Comparison of ENCODE assay signal across 8 cellular contexts in genomic region chr2:85353876-85354285, GRCh38. TPM values are rescaled to one million over a fixed set of nuclear protein-coding genes. Genes with fewer than 3 reads are reported as not detected.
DNase-seq lines count a peak whose midpoint lies in the region; ATAC-seq and TF ChIP-seq lines count a peak whose summit lies in the region.

No MANE protein-coding gene starts in this region.

- peak overlapping the region; percentile 89 for H3K9ac ChIP-seq in PC-3 (ENCODE audit: low read length)
- H3K9ac ChIP-seq in mammary epithelial cell (ENCODE audit: insufficient read depth, low read length) = peak overlapping the region; percentile 72

- H3K36me3 ChIP-seq in H7 (replicated peaks; ENCODE audit: control insufficient read depth, insufficient read depth, low read length) = peaks cover 12% of the 10 kb centered on the region
- H3K36me3 ChIP-seq in PC-3 (ENCODE audit: low read depth, low read length) = peaks cover 26% of the 10 kb centered on the region
- H3K36me3 ChIP-seq in mammary epithelial cell (ENCODE audit: insufficient read depth, low read length) = peaks cover 14% of the 10 kb centered on the region
- H3K36me3 ChIP-seq in kidney epithelial cell (ENCODE audit: control insufficient read depth, insufficient read depth, low read length) = peaks cover 1% of the 10 kb centered on the region

- H3K4me1 Mint-ChIP-seq in Calu3 (ENCODE audit: low read depth, unreplicated experiment) = no peaks in the 10 kb centered on the region

- H3K4me2 ChIP-seq in PC-3 (ENCODE audit: low read length) = peak overlapping the region; percentile 93
- H3K4me2 ChIP-seq in mammary epithelial cell (ENCODE audit: insufficient read depth, low read depth, low read length) = peak overlapping the region; percentile 92

- CTCF ChIA-PET in Calu3 (lab: Charles Lee) (interaction anchor here (1.5 kb wide), 1 partner anchor 26 kb away, joined by 6 read pairs; the partner anchor contains the start of gene TGOLN2), PC-3 (lab: Charles Lee) (interaction anchor here (0.6 kb wide), 1 partner anchor 242 kb away, joined by 3 read pairs; the partner anchor contains the start of gene RNF181), mammary epithelial cell (lab: Charles Lee; ENCODE audit: low non-redundant PET) (interaction anchor here (0.5 to 0.6 kb wide), 2 partner anchors 26 to 200 kb away, joined by 3 to 5 read pairs; partner anchors contain the start of gene TGOLN2), GM10248 (lab: Yijun Ruan, JAX) (interaction anchor here (1.2 to 2.0 kb wide), 3 partner anchors 12 to 26 kb away, joined by 3 to 8 read pairs (median 7); partner anchors contain the start of gene TGOLN2)

- H2AFZ ChIP-seq in PC-3 (ENCODE audit: low read length) = peak overlapping the region; percentile 44
- H2AFZ ChIP-seq in mammary epithelial cell (ENCODE audit: low read depth, low read length) = peak overlapping the region; percentile 78

- no peaks in the 10 kb centered on the region for H3K9me3 Mint-ChIP-seq in Calu3 (ENCODE audit: low read depth, unreplicated experiment)

- H3K4me1 ChIP-seq in PC-3 (ENCODE audit: insufficient read depth, low read length) (peaks cover 32% of the 10 kb centered on the region), mammary epithelial cell (ENCODE audit: insufficient read depth, low read length) (peaks cover 11% of the 10 kb centered on the region)

- dilution Hi-C loops in mammary epithelial cell (cut with HindIII; ENCODE audit: low sequenced_read_pairs) = no loop called here

- in situ Hi-C loops in mammary epithelial cell (cut with MboI; ENCODE audit: low sequenced_read_pairs in 2 of 2) = no loop called here

- no peaks in the 10 kb centered on the region for H3K27me3 ChIP-seq in H7 (ENCODE audit: control insufficient read depth, insufficient read depth, low read length)
- no peaks in the 10 kb centered on the region for H3K27me3 ChIP-seq in PC-3 (ENCODE audit: low read length)
- no peaks in the 10 kb centered on the region for H3K27me3 ChIP-seq in mammary epithelial cell (ENCODE audit: insufficient read depth, low read length)
- no peaks in the 10 kb centered on the region for H3K27me3 ChIP-seq in kidney epithelial cell (ENCODE audit: control insufficient read depth, insufficient read depth, low read length)

- under 1% methylated on average over 13 of the region's 16 CpGs for WGBS in mammary epithelial cell (ENCODE audit: low coverage, missing lambda C conversion rate)

- H3K4me3 Mint-ChIP-seq in Calu3 (ENCODE audit: low read depth, unreplicated experiment) = peak overlapping the region; percentile 96

- TSS peak; percentile 76 for BruUV-seq in Calu3 (replicated peaks; lab: Mats Ljungman, UMichigan)
- BruUV-seq in PC-3 (replicated peaks; lab: Mats Ljungman, UMichigan) = TSS peak; percentile 77
- BruUV-seq in mammary epithelial cell (replicated peaks; lab: Mats Ljungman, UMichigan) = TSS peak; percentile 78

- TF ChIP-seq CTCF in Calu3 (IDR thresholded peaks at IDR 0.05; ENCODE audit: unreplicated experiment) (no peak), PC-3 (conservative IDR thresholded peaks at IDR 0.05; ENCODE audit: low read depth, low read length) (no peak), mammary epithelial cell (conservative IDR thresholded peaks at IDR 0.05 in 1 of 2, IDR thresholded peaks at IDR 0.05 in 1 of 2; ENCODE audit: extremely low read depth in 1 of 2, insufficient read depth in 1 of 2, low read depth in 1 of 2, low read length in 2 of 2) (no peak), kidney epithelial cell (IDR thresholded peaks at IDR 0.05; ENCODE audit: insufficient read depth, low read length, poor library complexity, severe bottlenecking) (no peak), GM10248 (IDR thresholded peaks at IDR 0.05; ENCODE audit: control extremely low read depth, extremely low read depth, low read depth, missing control alignments) (no peak)

- peak; percentile 35 for DNase-seq in Calu3
- DNase-seq in H7 = no peak
- DNase-seq in PC-3 = peak; percentile 51
- DNase-seq in mammary epithelial cell = peak; percentile 28
- no peak for DNase-seq in kidney epithelial cell (ENCODE audit: low read depth)
- peak; percentile 2 for DNase-seq in stimulated activated CD8-positive, alpha-beta memory T cell treated with anti-CD3 and anti-CD28 coated beads, Interleukin-15, amount 100 ng/mL, for 24 hours (ENCODE audit: low read depth)
- DNase-seq in kidney glomerular epithelial cell (lab: John Stamatoyannopoulos, UW) = no peak
- no peak for DNase-seq in GM10248 (ENCODE audit: extremely low spot score)

- no peaks in the 10 kb centered on the region for H3K9me2 ChIP-seq in PC-3 (replicated peaks; ENCODE audit: low read length)

- H3K79me2 ChIP-seq in PC-3 (ENCODE audit: low read length) (peaks cover 49% of the 10 kb centered on the region), mammary epithelial cell (ENCODE audit: insufficient read depth, low read length) (peaks cover 71% of the 10 kb centered on the region)

- H3K4me3 ChIP-seq in H7 (ENCODE audit: insufficient read depth, low read depth, low read length) (peak overlapping the region; percentile 82), PC-3 (ENCODE audit: low read length) (peak overlapping the region; percentile 84), mammary epithelial cell (replicated peaks in 1 of 3; ENCODE audit: insufficient read depth in 1 of 3, low read depth in 2 of 3, low read length in 3 of 3) (peak overlapping the region; percentile 78 to 95 (median 84)), kidney epithelial cell (ENCODE audit: low read depth, low read length) (peak overlapping the region; percentile 73)

- intact Hi-C loops in Calu3 (cut with micrococcal nuclease; ENCODE audit: unreplicated experiment) = no loop called here
- intact Hi-C loops in PC-3 (cut with micrococcal nuclease) = loop anchor here (1.0 to 5.0 kb wide), 2 partner anchors 15 to 53 kb away; no protein-coding TSS in a partner anchor
- intact Hi-C loops in mammary epithelial cell (cut with micrococcal nuclease) = loop anchor here (1.0 to 5.0 kb wide), 5 partner anchors 27 to 248 kb away; partner anchors contain the start of genes MAT2A, SH2D6, TGOLN2 and TMEM150A

- no peaks in the 10 kb centered on the region for H3F3A ChIP-seq in PC-3 (ENCODE audit: low read length, unreplicated experiment)

- H4K20me1 ChIP-seq in PC-3 (ENCODE audit: low read length) = peaks cover 12% of the 10 kb centered on the region; the same call in 1 of the 2 replicates
- no peaks in the 10 kb centered on the region for H4K20me1 ChIP-seq in mammary epithelial cell (ENCODE audit: insufficient read depth, low read length)

- peak overlapping the region; percentile 89 for H3K27ac Mint-ChIP-seq in Calu3 (ENCODE audit: unreplicated experiment)

- peak; percentile 45 for ATAC-seq in PC-3

- H3K9me3 ChIP-seq in PC-3 (ENCODE audit: low read length) (no peaks in the 10 kb centered on the region), mammary epithelial cell (replicated peaks; ENCODE audit: insufficient read depth, low read length) (no peaks in the 10 kb centered on the region)

- no peaks in the 10 kb centered on the region for H3K27me3 Mint-ChIP-seq in Calu3 (ENCODE audit: unreplicated experiment)

- peaks cover 42% of the 10 kb centered on the region for H3K36me3 Mint-ChIP-seq in Calu3 (ENCODE audit: insufficient read depth, unreplicated experiment)

- POLR2A ChIA-PET in PC-3 (lab: Charles Lee; ENCODE audit: unreplicated experiment) (interaction anchor here (0.7 to 1.3 kb wide), 2 partner anchors 67 to 185 kb away, joined by 4 read pairs; partner anchors contain the start of gene MAT2A), GM10248 (lab: Yijun Ruan, JAX) (interaction anchor here (0.9 to 3.4 kb wide), 11 partner anchors 12 to 258 kb away, joined by 3 to 27 read pairs (median 4); partner anchors contain the start of genes C2orf68, MAT2A and TGOLN2)

- H3K27ac ChIP-seq in PC-3 (ENCODE audit: low read length) (peak overlapping the region; percentile 61), mammary epithelial cell (ENCODE audit: insufficient read depth, low read depth, low read length) (peak overlapping the region; percentile 50)

RNA-seq across cellular contexts. Expression of gene RETSAT, which starts 0.4 kb away (rescaled TPM):
- 40.6 and 47.2 TPM in 2 replicates for total RNA-seq in Calu3 (2022)
- total RNA-seq in H7 (2014; rRNA removed; shearing (Covaris generic)) = 18.5 and 29.6 TPM in 2 replicates
- total RNA-seq in PC-3 (2014; rRNA removed) = 39.1 and 50.8 TPM in 2 replicates
- total RNA-seq in mammary epithelial cell = 100 to 1,000 TPM in 1 of 2 donors, 10 to 100 TPM in 1; 94.7 to 157 TPM
- 62.0 TPM for polyA plus RNA-seq in mammary epithelial cell
- polyA minus RNA-seq in mammary epithelial cell = 90.5 TPM
- 29.6 and 31.6 TPM in 2 replicates for total RNA-seq in kidney epithelial cell

RNA-seq across cellular contexts. Expression of gene ELMOD3, which starts 0.7 kb away (rescaled TPM):
- total RNA-seq in Calu3 (2022) = 12.9 and 15.5 TPM in 2 replicates
- 11.3 and 11.5 TPM in 2 replicates for total RNA-seq in H7 (2014; rRNA removed; shearing (Covaris generic))
- total RNA-seq in PC-3 (2014; rRNA removed) = 16.7 and 19.0 TPM in 2 replicates
- 10 to 100 TPM; 17.5 to 23.0 TPM for total RNA-seq in mammary epithelial cell
- 14.3 TPM for polyA plus RNA-seq in mammary epithelial cell
- 13.5 TPM for polyA minus RNA-seq in mammary epithelial cell
- 19.9 and 22.3 TPM in 2 replicates for total RNA-seq in kidney epithelial cell

RNA-seq across cellular contexts. Expression of gene TGOLN2, which starts 26.1 kb away (rescaled TPM):
- 154 and 171 TPM in 2 replicates for total RNA-seq in Calu3 (2022)
- total RNA-seq in H7 (2014; rRNA removed; shearing (Covaris generic)) = 33.0 and 37.0 TPM in 2 replicates
- 48.9 and 67.3 TPM in 2 replicates for total RNA-seq in PC-3 (2014; rRNA removed)
- 10 to 100 TPM; 64.8 to 83.0 TPM for total RNA-seq in mammary epithelial cell
- polyA plus RNA-seq in mammary epithelial cell = 42.8 TPM
- polyA minus RNA-seq in mammary epithelial cell = 54.5 TPM
- 101 and 108 TPM in 2 replicates for total RNA-seq in kidney epithelial cell

RNA-seq across cellular contexts. Expression of gene CAPG, which starts 56.3 kb away (rescaled TPM):
- total RNA-seq in Calu3 (2022) (230 and 238 TPM in 2 replicates), PC-3 (2014; rRNA removed) (221 and 260 TPM in 2 replicates), mammary epithelial cell (100 to 1,000 TPM; 140 to 186 TPM), kidney epithelial cell (260 and 284 TPM in 2 replicates)
- total RNA-seq in H7 (2014; rRNA removed; shearing (Covaris generic)) = 242 and 268 TPM in 2 replicates
- polyA plus RNA-seq in mammary epithelial cell = 342 TPM
- polyA minus RNA-seq in mammary epithelial cell = 129 TPM

Comparison
In these comparisons a context has a peak if more than half of its experiments do, and no peak if none do; other contexts are left out.
1. DNase-seq: peak in Calu3 (single experiment), PC-3 (single experiment), mammary epithelial cell (single experiment) and stimulated activated CD8-positive, alpha-beta memory T cell treated with anti-CD3 and anti-CD28 coated beads, Interleukin-15, amount 100 ng/mL, for 24 hours (single experiment); none in H7 (single experiment), kidney epithelial cell (single experiment), kidney glomerular epithelial cell (single experiment) and GM10248 (single experiment).
2. Peak in every context shown above with its lines, with median percentiles within 50 percentile points of each other: H3K4me3 ChIP-seq.